ENCODE assay signal across 8 cellular contexts in genomic region chr2:231680992-231681852, GRCh38. TPM values are rescaled to one million over a fixed set of nuclear protein-coding genes. Genes with fewer than 3 reads are reported as not detected.
DNase-seq lines count a peak whose midpoint lies in the region; ATAC-seq, FAIRE-seq and TF ChIP-seq lines count a peak whose summit lies in the region.

No MANE protein-coding gene starts in this region.

- peaks cover 29% of the 10 kb centered on the region for H3K36me3 Mint-ChIP-seq in Calu3 (ENCODE audit: insufficient read depth, unreplicated experiment)

- peak overlapping the region; percentile 68 for H3K4me3 Mint-ChIP-seq in Calu3 (ENCODE audit: low read depth, unreplicated experiment)

- H3K4me1 ChIP-seq in esophagus squamous epithelium (peaks cover 6 to 43% (median 7%) of the 10 kb centered on the region in 3 donors), mucosa of descending colon (ENCODE audit: low read depth) (peaks cover 15% of the 10 kb centered on the region), upper lobe of right lung (peaks cover 8% of the 10 kb centered on the region)

- H3K27me3 ChIP-seq in esophagus squamous epithelium (no peaks in the 10 kb centered on the region), upper lobe of right lung (no peaks in the 10 kb centered on the region)

- 0 to 9% methylated on average over 4 to 10 of the region's 79 CpGs for WGBS in esophagus squamous epithelium, 2 donors

- TF ChIP-seq POLR2A in esophagus squamous epithelium (IDR thresholded peaks at IDR 0.05) = peak in 2 of 4 donors; percentile 33 to 45

- H3K27ac ChIP-seq in esophagus squamous epithelium = peak overlapping the region; percentile 88 to 95 (median 90)
- H3K27ac ChIP-seq in upper lobe of right lung = peak overlapping the region; percentile 93

- FAIRE-seq in GM19239 (lab: Jason Lieb, UNC) = no peak

- peak overlapping the region; percentile 85 for H3K27ac Mint-ChIP-seq in Calu3 (ENCODE audit: unreplicated experiment)

- H3K4me1 Mint-ChIP-seq in Calu3 (ENCODE audit: low read depth, unreplicated experiment) = peaks cover 21% of the 10 kb centered on the region

- intact Hi-C loops in Calu3 (cut with micrococcal nuclease; ENCODE audit: unreplicated experiment) = no loop called here
- intact Hi-C loops in esophagus squamous epithelium (cut with DNase I) = no loop called here
- intact Hi-C loops in mucosa of descending colon (cut with DNase I, micrococcal nuclease) = no loop called here
- intact Hi-C loops in upper lobe of right lung (cut with DNase I) = no loop called here

- H3K27me3 Mint-ChIP-seq in Calu3 (ENCODE audit: unreplicated experiment) = no peaks in the 10 kb centered on the region

- BruUV-seq in Calu3 (replicated peaks; lab: Mats Ljungman, UMichigan) = TSS peak; percentile 94

- peak; percentile 93 for DNase-seq in Calu3
- peak; percentile 78 for DNase-seq in GM19239 (ENCODE audit: insufficient read length, low spot score)
- DNase-seq in T1000 (lab: John Stamatoyannopoulos, UW) = peak; percentile 40
- no peak for DNase-seq in esophagus squamous epithelium (lab: John Stamatoyannopoulos, UW)
- peak; percentile 71 to 84 (median 83) for DNase-seq in mucosa of descending colon
- peak; percentile 95 for DNase-seq in upper lobe of right lung
- no peak for DNase-seq in NCI-H1694 treated with DMSO at 0.1 percent for 48 hours (lab: John Stamatoyannopoulos, UW)

- H3K36me3 ChIP-seq in esophagus squamous epithelium (no peaks in the 10 kb centered on the region), mucosa of descending colon (ENCODE audit: low read depth) (no peaks in the 10 kb centered on the region), upper lobe of right lung (no peaks in the 10 kb centered on the region)

- no peaks in the 10 kb centered on the region for H3K9me3 Mint-ChIP-seq in Calu3 (ENCODE audit: low read depth, unreplicated experiment)

- no peak for TF ChIP-seq CTCF in Calu3 (IDR thresholded peaks at IDR 0.05; ENCODE audit: unreplicated experiment)
- TF ChIP-seq CTCF in esophagus squamous epithelium (IDR thresholded peaks at IDR 0.05) = no peak
- TF ChIP-seq CTCF in mucosa of descending colon (IDR thresholded peaks at IDR 0.05) = no peak
- no peak for TF ChIP-seq CTCF in upper lobe of right lung (IDR thresholded peaks at IDR 0.05)

- ATAC-seq in HG03378 (IDR thresholded peaks at IDR 0.05; ENCODE audit: unreplicated experiment) (peak; percentile 32), mucosa of descending colon (peak; percentile 83), upper lobe of right lung (peak; percentile 93)

- no peaks in the 10 kb centered on the region for H3K9me3 ChIP-seq in esophagus squamous epithelium
- H3K9me3 ChIP-seq in mucosa of descending colon = no peaks in the 10 kb centered on the region
- no peaks in the 10 kb centered on the region for H3K9me3 ChIP-seq in upper lobe of right lung

- peak overlapping the region; percentile 35 to 70 (median 55) for H3K4me3 ChIP-seq in esophagus squamous epithelium
- peak overlapping the region; percentile 7 for H3K4me3 ChIP-seq in mucosa of descending colon
- peak overlapping the region; percentile 58 for H3K4me3 ChIP-seq in upper lobe of right lung

- CTCF ChIA-PET in Calu3 (lab: Charles Lee) = interaction anchor here (0.6 to 2.1 kb wide), 3 partner anchors 32 to 33 kb away, joined by 3 to 6 read pairs (median 3); no protein-coding TSS in a partner anchor

RNA-seq across cellular contexts. Expression of gene PTMA, which starts 27.1 kb away (rescaled TPM):
- total RNA-seq in Calu3 (2022) (1,239 and 1,354 TPM in 2 replicates), esophagus squamous epithelium (1,000 to 10,000 TPM in 2 of 4 donors, 100 to 1,000 TPM in 2; 670 to 1,121 (median 903) TPM), mucosa of descending colon (1,000 to 10,000 TPM in 1 of 3 donors, 100 to 1,000 TPM in 2; 838 to 1,158 (median 963) TPM), upper lobe of right lung (744 TPM)

Comparison
In these comparisons a context has a peak if more than half of its experiments do, and no peak if none do; other contexts are left out.
1. DNase-seq: peak in Calu3 (single experiment), GM19239 (single experiment), T1000 (single experiment), mucosa of descending colon (3 of 3) and upper lobe of right lung (single experiment); none in esophagus squamous epithelium (single experiment) and NCI-H1694 treated with DMSO at 0.1 percent for 48 hours (single experiment).
2. ATAC-seq: peak in every context shown above with its lines; median percentile 93 in upper lobe of right lung; 83 in mucosa of descending colon; 32 in HG03378.
3. H3K4me3 ChIP-seq: peak in every context shown above with its lines; median percentile 58 in upper lobe of right lung; 55 in esophagus squamous epithelium; 7 in mucosa of descending colon.